8 cellular contexts compared by ENCODE assay signal in genomic region chr13:19960673-19961015, GRCh38. TPM values are rescaled to one million over a fixed set of nuclear protein-coding genes. Genes with fewer than 3 reads are reported as not detected.
DNase-seq lines count a peak whose midpoint lies in the region; ATAC-seq, FAIRE-seq and TF ChIP-seq lines count a peak whose summit lies in the region.

No MANE protein-coding gene starts in this region.

- H3K9me3 Mint-ChIP-seq in activated naive CD8-positive, alpha-beta T cell (ENCODE audit: low read depth) = no peaks in the 10 kb centered on the region

- ATAC-seq in HepG2 (no peak), right lobe of liver (no peak), HG03460 (IDR thresholded peaks at IDR 0.05; ENCODE audit: unreplicated experiment) (no peak), esophagus mucosa (no peak)

- H3K4me1 ChIP-seq in HepG2 (ENCODE audit: insufficient read depth, low read length) (peaks cover 28% of the 10 kb centered on the region), right lobe of liver (peaks cover 0 to 30% (median 5%) of the 10 kb centered on the region in 4 donors), vagina (peaks cover 42% of the 10 kb centered on the region)

- intact Hi-C loops in HepG2 (cut with micrococcal nuclease; ENCODE audit: unreplicated experiment) (loop anchor here (5.0 kb wide), 3 partner anchors 33 to 202 kb away; partner anchors contain the start of genes GJA3 and ZMYM5), right lobe of liver (cut with DNase I) (no loop called here), vagina (cut with DNase I) (no loop called here)

- POLR2A ChIA-PET in HepG2 (lab: Yijun Ruan, JAX) = no interaction called here

- DNase-seq in HepG2 (ENCODE audit: low spot score) (no peak), right lobe of liver (no peak), vagina (ENCODE audit: extremely low spot score in 2 of 2) (no peak), NAMALWA (ENCODE audit: low spot score) (no peak)

- H3K27ac ChIP-seq in HepG2 (ENCODE audit: extremely low read length, insufficient read depth, low read length) (no peak overlapping the region), right lobe of liver (no peak overlapping the region), vagina (peak overlapping the region; percentile 99)

- CTCF ChIA-PET in HepG2 (lab: Yijun Ruan, JAX; ENCODE audit: low intra/inter-chr PET ratio, low total read pairs) = interaction anchor here (1.5 kb wide), 1 partner anchor 33 kb away, joined by 3 read pairs; no protein-coding TSS in a partner anchor

- TSS peak; percentile 57 for BruUV-seq in HepG2 (replicated peaks; lab: Mats Ljungman, UMichigan)

- H3K27me3 ChIP-seq in HepG2 (ENCODE audit: control insufficient read depth in 1 of 2, insufficient read depth in 2 of 2, low read length in 2 of 2) (no peaks in the 10 kb centered on the region; a peak in 1 of 5 replicates), right lobe of liver (no peaks in the 10 kb centered on the region), vagina (no peaks in the 10 kb centered on the region)

- no peak for TF ChIP-seq POLR2A in HepG2 (IDR thresholded peaks at IDR 0.05; ENCODE audit: insufficient read depth in 1 of 2, low read depth in 2 of 2, low read length in 2 of 2)
- TF ChIP-seq POLR2A in right lobe of liver (IDR thresholded peaks at IDR 0.05) = no peak
- TF ChIP-seq POLR2A in vagina (IDR thresholded peaks at IDR 0.05) = no peak

- no peak for TF ChIP-seq RAD21 in HepG2 (CRISPR knock-in tag; IDR thresholded peaks at IDR 0.05)

- TF ChIP-seq EP300 in HepG2 (IDR thresholded peaks at IDR 0.05; ENCODE audit: low read depth in 2 of 2, low read length in 2 of 2) = no peak
- TF ChIP-seq EP300 in HepG2 (CRISPR knock-in tag; IDR thresholded peaks at IDR 0.05; ENCODE audit: borderline replicate concordance) = no peak

- H3K9me3 ChIP-seq in HepG2 (ENCODE audit: low read length) (no peaks in the 10 kb centered on the region), right lobe of liver (no peaks in the 10 kb centered on the region), vagina (no peaks in the 10 kb centered on the region)

- H3K27ac Mint-ChIP-seq in activated naive CD8-positive, alpha-beta T cell = peak overlapping the region; percentile 95

- no peaks in the 10 kb centered on the region for H3K36me3 Mint-ChIP-seq in activated naive CD8-positive, alpha-beta T cell

- 89% methylated on average over 2 of the region's 2 CpGs for WGBS in HepG2 (ENCODE audit: low lambda C conversion rate)
- WGBS in right lobe of liver (ENCODE audit: insufficient coverage, low coverage, low lambda C conversion rate, missing lambda C conversion rate) = 52% methylated on average over 2 of the region's 2 CpGs

- peak overlapping the region; percentile 91 for H3K4me2 ChIP-seq in HepG2 (ENCODE audit: low read depth, low read length)

- no peak overlapping the region for H2AFZ ChIP-seq in HepG2 (ENCODE audit: low read length)

- peaks cover 48% of the 10 kb centered on the region for H3K4me1 Mint-ChIP-seq in activated naive CD8-positive, alpha-beta T cell (ENCODE audit: low read depth)

- H3K4me3 ChIP-seq in HepG2 (replicated peaks in 1 of 3; ENCODE audit: insufficient read depth in 1 of 3, low read depth in 2 of 3, low read length in 3 of 3) (peak overlapping the region in 2 of 3 experiments; percentile 25 to 96; a peak in 2 of 6 replicates), right lobe of liver (no peak overlapping the region), vagina (peak overlapping the region; percentile 62 to 70)

- FAIRE-seq in HepG2 (lab: Jason Lieb, UNC) (no peak), islet of Langerhans (lab: Jason Lieb, UNC) (peak; percentile 24)

- peak overlapping the region; percentile 10; the same call in 1 of the 2 replicates for H3K9ac ChIP-seq in HepG2 (ENCODE audit: insufficient read depth, low read depth, low read length)

- H3K79me2 ChIP-seq in HepG2 (ENCODE audit: insufficient read depth, low read length) = peaks cover 55% of the 10 kb centered on the region

- H3K36me3 ChIP-seq in HepG2 (replicated peaks in 1 of 2; ENCODE audit: control insufficient read depth in 1 of 2, insufficient read depth in 2 of 2, low read length in 2 of 2) = peaks cover 0 to 16% of the 10 kb centered on the region in 2 experiments; a peak in 2 of 5 replicates
- peaks cover 0 to 6% (median 0%) of the 10 kb centered on the region in 4 donors for H3K36me3 ChIP-seq in right lobe of liver
- peaks cover 0 to under 1% of the 10 kb centered on the region in 2 donors for H3K36me3 ChIP-seq in vagina

- in situ Hi-C loops in HepG2 (cut with HindIII; ENCODE audit: extremely low pct_ligation_motif_present, low pct_unique_long_range_greater_than_20kb) = no loop called here

- H4K20me1 ChIP-seq in HepG2 (ENCODE audit: insufficient read depth, low read length) = peaks cover 26% of the 10 kb centered on the region

- no peaks in the 10 kb centered on the region for H3K27me3 Mint-ChIP-seq in activated naive CD8-positive, alpha-beta T cell

- H3K4me3 Mint-ChIP-seq in activated naive CD8-positive, alpha-beta T cell = peak overlapping the region; percentile 96

- TF ChIP-seq CTCF in HepG2 (CRISPR knock-in tag; IDR thresholded peaks at IDR 0.05) = no peak
- TF ChIP-seq CTCF in right lobe of liver (IDR thresholded peaks at IDR 0.05) = no peak
- TF ChIP-seq CTCF in vagina (IDR thresholded peaks at IDR 0.05) = no peak

TF ChIP-seq in HepG2, 621 proteins besides CTCF, POLR2A, EP300 and RAD21:
- TF ChIP-seq TBX2 (CRISPR knock-in tag; IDR thresholded peaks at IDR 0.05; ENCODE audit: borderline replicate concordance) = no peak
- no peak for TF ChIP-seq ZNF33B (CRISPR knock-in tag; IDR thresholded peaks at IDR 0.05)
- TF ChIP-seq ZNF749 (CRISPR knock-in tag; IDR thresholded peaks at IDR 0.05; ENCODE audit: borderline replicate concordance) = no peak
- no peak for TF ChIP-seq CREB1 (IDR thresholded peaks at IDR 0.05)
- 0 out of 2 replicates have a peak, but pooled peaks have one; percentile 22 for TF ChIP-seq CREB1 (CRISPR knock-in tag; IDR thresholded peaks at IDR 0.05)
TF ChIP-seq in HepG2: peak in this region for 1.

RNA-seq across cellular contexts. Expression of gene ZMYM2, which starts 2.1 kb away (rescaled TPM):
- total RNA-seq in HepG2 (2016; rRNA removed; fragmentation: Illumina TruSeq; extraction: Trizol) (40.8 and 56.9 TPM in 2 replicates), right lobe of liver (10 to 100 TPM; 17.1 to 35.2 (median 25.9) TPM), vagina (80.8 TPM), esophagus mucosa (50.6 TPM)
- total RNA-seq in HepG2 (2016; cell fraction: cytosol; rRNA removed; fragmentation: Illumina TruSeq; extraction: Trizol; ENCODE audit: low read depth) = 25.6 and 27.3 TPM in 2 replicates
- 35.9 and 53.3 TPM in 2 replicates for total RNA-seq in HepG2 (2016; cell fraction: insoluble cytoplasmic fraction; rRNA removed; fragmentation: Illumina TruSeq; extraction: Trizol)
- total RNA-seq in HepG2 (2016; cell fraction: membrane; rRNA removed; fragmentation: Illumina TruSeq; extraction: Trizol) = 22.6 and 25.0 TPM in 2 replicates
- total RNA-seq in HepG2 (2016; cell fraction: nucleus; rRNA removed; fragmentation: Illumina TruSeq; extraction: Trizol) = 52.3 and 58.3 TPM in 2 replicates
- polyA plus RNA-seq in HepG2 (2011; rRNA removed) = 17.6 and 22.4 TPM in 2 replicates
- polyA plus RNA-seq in HepG2 (2011; cell fraction: cytosol; rRNA removed) = 5.8 and 9.5 TPM in 2 replicates
- 18.4 and 22.9 TPM in 2 replicates for polyA plus RNA-seq in HepG2 (2011; cell fraction: nucleus; rRNA removed)
- 22.2 and 23.4 TPM in 2 replicates for polyA plus RNA-seq in HepG2 (2012)
- 1.1 and 1.3 TPM in 2 replicates for polyA plus RNA-seq in HepG2 (2016; cell fraction: cytosol; fragmentation: Illumina TruSeq; extraction: Trizol; ENCODE audit: low read depth)
- 29.7 and 36.6 TPM in 2 replicates for polyA plus RNA-seq in HepG2 (2016; cell fraction: insoluble cytoplasmic fraction; fragmentation: Illumina TruSeq; extraction: Trizol; ENCODE audit: low read depth)
- 2.9 and 3.6 TPM in 2 replicates for polyA plus RNA-seq in HepG2 (2016; cell fraction: membrane; fragmentation: Illumina TruSeq; extraction: Trizol; ENCODE audit: low read depth)
- polyA plus RNA-seq in HepG2 (2016; cell fraction: nucleus; fragmentation: Illumina TruSeq; extraction: Trizol; ENCODE audit: insufficient read depth, low read depth) = 58.5 and 61.6 TPM in 2 replicates
- polyA minus RNA-seq in HepG2 (2011; rRNA and poly(A)+ RNA removed; ENCODE audit: low replicate concordance) = 17.1 and 26.7 TPM in 2 replicates
- polyA minus RNA-seq in HepG2 (2011; cell fraction: cytosol; rRNA and poly(A)+ RNA removed) = 32.5 and 37.8 TPM in 2 replicates
- polyA minus RNA-seq in HepG2 (2011; cell fraction: nucleus; rRNA and poly(A)+ RNA removed) = 139 and 147 TPM in 2 replicates

Comparison
In these comparisons a context has a peak if more than half of its experiments do, and no peak if none do; other contexts are left out.
1. H3K4me3 ChIP-seq: peak in HepG2 (2 of 3) and vagina (2 of 2); none in right lobe of liver (0 of 3).